Comparison of ENCODE assay signal across 13 cellular contexts in genomic region chr15:82535566-82536408, GRCh38. TPM values are rescaled to one million over a fixed set of nuclear protein-coding genes. Genes with fewer than 3 reads are reported as not detected.
A peak's percentile ranks its signal among the peaks of the same experiment; 100 is the strongest.
DNase-seq lines count a peak whose midpoint lies in the region; ATAC-seq, FAIRE-seq and TF ChIP-seq lines count a peak whose summit lies in the region.
"Had no signal": no experiment of that assay in that cellular context is flagged by ENCODE, and none has a peak within 500 bp of the region (broad histone marks: within the 10 kb centered on the region; RNA-seq: fewer than 3 reads in every experiment).

No MANE protein-coding gene starts in this region.

- H3K36me3 ChIP-seq in mammary epithelial cell (ENCODE audit: insufficient read depth, low read length) (peaks cover 37% of the 10 kb centered on the region), GM12878 (ENCODE audit: control insufficient read depth in 2 of 2, insufficient read depth in 2 of 2, low read length in 1 of 2) (peaks cover 27 to 44% of the 10 kb centered on the region in 2 experiments)

- POLR2A ChIA-PET in MCF 10A (lab: Yijun Ruan, JAX) = interaction anchor here (0.6 to 9.2 kb wide), 6 partner anchors 109 to 530 kb away, joined by 3 to 130 read pairs (median 4); partner anchors contain the start of genes C15orf40 and WHAMM
- POLR2A ChIA-PET in GM12878 (lab: Charles Lee) = no interaction called here

- no peaks in the 10 kb centered on the region for H3K27me3 Mint-ChIP-seq in MCF 10A (ENCODE audit: insufficient read depth, unreplicated experiment)
- H3K27me3 Mint-ChIP-seq in stimulated activated naive B cell treated with anti-CD40 and anti-IgM and Interleukin-4, amounts not matched to agents 10 μg/mL and 1 μg/mL and 100 μg/mL, for 72 hours = no peaks in the 10 kb centered on the region

- peaks cover 47% of the 10 kb centered on the region for H3K79me2 ChIP-seq in mammary epithelial cell (ENCODE audit: insufficient read depth, low read length)
- peaks cover 45% of the 10 kb centered on the region for H3K79me2 ChIP-seq in GM12878 (ENCODE audit: control insufficient read depth, insufficient read depth, low read length)

- H3K9me3 ChIP-seq in mammary epithelial cell (replicated peaks; ENCODE audit: insufficient read depth, low read length) (no peaks in the 10 kb centered on the region), GM12878 (replicated peaks; ENCODE audit: control insufficient read depth, insufficient read depth, low read length) (no peaks in the 10 kb centered on the region)
- H3K9me3 ChIP-seq: ascending aorta had no signal

- no peak for DNase-seq in MCF 10A (ENCODE audit: unreplicated experiment)
- DNase-seq in mammary epithelial cell = no peak
- DNase-seq in GM12878 (ENCODE audit: low read depth, low spot score) = no peak
- DNase-seq in stimulated activated naive B cell treated with anti-CD40 and anti-IgM and Interleukin-4, amounts not matched to agents 10 μg/mL and 1 μg/mL and 100 μg/mL, for 72 hours = no peak
- DNase-seq in RCC 7860 (ENCODE audit: low spot score) = no peak
- no peak for DNase-seq in NK-92 treated with Interleukin-12 subunit alpha and Interleukin-12 subunit beta, amount 100 ng/mL, for 24 hours (lab: John Stamatoyannopoulos, UW)
- DNase-seq: AML-193, NCI-H2081 treated with DMSO at 0.1 percent for 48 hours had no signal

- H4K20me1 ChIP-seq in mammary epithelial cell (ENCODE audit: insufficient read depth, low read length) (peaks cover 7% of the 10 kb centered on the region), GM12878 (ENCODE audit: control insufficient read depth, insufficient read depth) (peaks cover 14% of the 10 kb centered on the region)

- peaks cover 70% of the 10 kb centered on the region for H3K36me3 Mint-ChIP-seq in MCF 10A (ENCODE audit: insufficient read depth, unreplicated experiment)
- peaks cover 65 to 85% of the 10 kb centered on the region in 2 donors for H3K36me3 Mint-ChIP-seq in stimulated activated naive B cell treated with anti-CD40 and anti-IgM and Interleukin-4, amounts not matched to agents 10 μg/mL and 1 μg/mL and 100 μg/mL, for 72 hours

- no peak for TF ChIP-seq CTCF in MCF 10A (IDR thresholded peaks at IDR 0.05; ENCODE audit: unreplicated experiment)
- no peak for TF ChIP-seq CTCF in mammary epithelial cell (conservative IDR thresholded peaks at IDR 0.05 in 1 of 2, IDR thresholded peaks at IDR 0.05 in 1 of 2; ENCODE audit: extremely low read depth in 1 of 2, insufficient read depth in 1 of 2, low read depth in 1 of 2, low read length in 2 of 2)
- TF ChIP-seq CTCF in GM12878 (IDR thresholded peaks at IDR 0.05 in 2 of 3, conservative IDR thresholded peaks at IDR 0.05 in 1 of 3; ENCODE audit: control insufficient read depth in 2 of 3, extremely low read depth in 1 of 3, insufficient read depth in 1 of 3, low read depth in 3 of 3, low read length in 3 of 3) = no peak

- H3K9me3 Mint-ChIP-seq in MCF 10A (ENCODE audit: unreplicated experiment) = no peaks in the 10 kb centered on the region
- peaks cover 0 to 2% of the 10 kb centered on the region in 2 donors for H3K9me3 Mint-ChIP-seq in stimulated activated naive B cell treated with anti-CD40 and anti-IgM and Interleukin-4, amounts not matched to agents 10 μg/mL and 1 μg/mL and 100 μg/mL, for 72 hours

- peaks cover 27% of the 10 kb centered on the region for H3K4me1 ChIP-seq in mammary epithelial cell (ENCODE audit: insufficient read depth, low read length)
- H3K4me1 ChIP-seq in GM12878 (ENCODE audit: control insufficient read depth, insufficient read depth, low read length) = peaks cover 8% of the 10 kb centered on the region

- TF ChIP-seq EP300 in GM12878 (IDR thresholded peaks at IDR 0.05; ENCODE audit: borderline replicate concordance in 1 of 2, control insufficient read depth in 1 of 2, low read depth in 2 of 2, low read length in 2 of 2) = no peak

- BruUV-seq in MCF 10A (replicated peaks; lab: Mats Ljungman, UMichigan) = no TSS peak
- no TSS peak for BruUV-seq in mammary epithelial cell (replicated peaks; lab: Mats Ljungman, UMichigan)
- BruUV-seq in GM12878 (replicated peaks; lab: Mats Ljungman, UMichigan) = no TSS peak

- H3K27me3 ChIP-seq in mammary epithelial cell (ENCODE audit: insufficient read depth, low read length) (no peaks in the 10 kb centered on the region), GM12878 (replicated peaks in 1 of 2; ENCODE audit: control insufficient read depth in 2 of 2, insufficient read depth in 2 of 2, low read length in 1 of 2) (no peaks in the 10 kb centered on the region)
- H3K27me3 ChIP-seq: ascending aorta had no signal

- no peak overlapping the region for H3K27ac Mint-ChIP-seq in MCF 10A (ENCODE audit: low read depth, unreplicated experiment)
- peak overlapping the region; percentile 65 for H3K27ac Mint-ChIP-seq in stimulated activated naive B cell treated with anti-CD40 and anti-IgM and Interleukin-4, amounts not matched to agents 10 μg/mL and 1 μg/mL and 100 μg/mL, for 72 hours

- no peak for TF ChIP-seq RAD21 in GM12878 (IDR thresholded peaks at IDR 0.05; ENCODE audit: insufficient read depth, low read depth, low read length)

- H3K27ac ChIP-seq in mammary epithelial cell (ENCODE audit: insufficient read depth, low read depth, low read length) (no peak overlapping the region), GM12878 (ENCODE audit: control insufficient read depth, insufficient read depth) (no peak overlapping the region)
- H3K27ac ChIP-seq: ascending aorta, skin epidermis had no signal

- CTCF ChIA-PET in MCF 10A (lab: Yijun Ruan, JAX) (interaction anchor here (0.6 to 0.9 kb wide), 3 partner anchors 9 to 784 kb away, joined by 3 to 5 read pairs (median 4); no protein-coding TSS in a partner anchor), mammary epithelial cell (lab: Charles Lee; ENCODE audit: low non-redundant PET) (no interaction called here), GM12878 (lab: Yijun Ruan, JAX) (interaction anchor here (0.7 to 1.1 kb wide), 2 partner anchors 214 to 466 kb away, joined by 3 to 4 read pairs; no protein-coding TSS in a partner anchor)

- TF ChIP-seq POLR2A in GM12878 (IDR thresholded peaks at IDR 0.05; ENCODE audit: low read depth, low read length) = peak; percentile 75

- H3K4me2 ChIP-seq in mammary epithelial cell (ENCODE audit: insufficient read depth, low read depth, low read length) (no peak overlapping the region), GM12878 (ENCODE audit: control insufficient read depth, insufficient read depth) (no peak overlapping the region)

- ATAC-seq in GM12878 (no peak), GM21528 (IDR thresholded peaks at IDR 0.05; ENCODE audit: low FRiP score, unreplicated experiment) (no peak)
- ATAC-seq in stimulated activated naive B cell treated with anti-CD40 and anti-IgM and Interleukin-4, amounts not matched to agents 10 μg/mL and 1 μg/mL and 100 μg/mL, for 72 hours (replicated peaks) = no peak

- FAIRE-seq in GM12878 (lab: Jason Lieb, UNC) (no peak), RCC 7860 (lab: Jason Lieb, UNC) (no peak)
- FAIRE-seq: endothelial cell of umbilical vein had no signal

- dilution Hi-C loops in mammary epithelial cell (cut with HindIII; ENCODE audit: low sequenced_read_pairs) = loop anchor here (25.0 kb wide), 1 partner anchor 123 kb away; no protein-coding TSS in a partner anchor

- H3K9ac ChIP-seq in mammary epithelial cell (ENCODE audit: insufficient read depth, low read length) (no peak overlapping the region), GM12878 (ENCODE audit: control insufficient read depth, insufficient read depth, low read length) (no peak overlapping the region)

- in situ Hi-C loops in mammary epithelial cell (cut with MboI; ENCODE audit: low sequenced_read_pairs in 2 of 2) = loop anchor here (10.0 kb wide), 1 partner anchor 469 kb away; no protein-coding TSS in a partner anchor
- in situ Hi-C loops in GM12878 (cut with MboI) = loop anchor here (5.0 kb wide), 1 partner anchor 452 kb away; the partner anchor contains the start of gene RAMAC

- SMC1A ChIA-PET in GM12878 (lab: Charles Lee; ENCODE audit: uncharacterized antibody, unreplicated experiment) = interaction anchor here (1.2 kb wide), 1 partner anchor 283 kb away, joined by 3 read pairs; no protein-coding TSS in a partner anchor

- H3K4me3 ChIP-seq in mammary epithelial cell (replicated peaks in 1 of 3; ENCODE audit: insufficient read depth in 1 of 3, low read depth in 2 of 3, low read length in 3 of 3) = no peak overlapping the region
- H3K4me3 ChIP-seq in GM12878 = no peak overlapping the region
- H3K4me3 ChIP-seq: ascending aorta, skin epidermis had no signal

- H2AFZ ChIP-seq in mammary epithelial cell (ENCODE audit: low read depth, low read length) (no peak overlapping the region), GM12878 (ENCODE audit: control insufficient read depth, low read depth, low read length) (no peak overlapping the region)

- 87% methylated on average over 9 of the region's 9 CpGs for WGBS in mammary epithelial cell (ENCODE audit: low coverage, missing lambda C conversion rate)
- 77% methylated on average over 9 of the region's 9 CpGs for WGBS in GM12878 (ENCODE audit: insufficient coverage, insufficient replicate concordance, low lambda C conversion rate, missing lambda C conversion rate)

- peak overlapping the region; percentile 92 for H3K4me3 Mint-ChIP-seq in MCF 10A (ENCODE audit: unreplicated experiment)
- peak overlapping the region in 1 of 2 donors; percentile 26 for H3K4me3 Mint-ChIP-seq in stimulated activated naive B cell treated with anti-CD40 and anti-IgM and Interleukin-4, amounts not matched to agents 10 μg/mL and 1 μg/mL and 100 μg/mL, for 72 hours

- H3K4me1 Mint-ChIP-seq in MCF 10A (ENCODE audit: insufficient read depth, unreplicated experiment) = peaks cover 42% of the 10 kb centered on the region
- H3K4me1 Mint-ChIP-seq in stimulated activated naive B cell treated with anti-CD40 and anti-IgM and Interleukin-4, amounts not matched to agents 10 μg/mL and 1 μg/mL and 100 μg/mL, for 72 hours = peaks cover 35 to 59% of the 10 kb centered on the region in 2 donors

- intact Hi-C loops in MCF 10A (cut with micrococcal nuclease) = no loop called here
- intact Hi-C loops in mammary epithelial cell (cut with micrococcal nuclease) = no loop called here
- intact Hi-C loops in GM12878 (cut with micrococcal nuclease; ENCODE audit: unreplicated experiment) = loop anchor here (10.0 kb wide), 2 partner anchors 299 to 669 kb away; partner anchors contain the start of gene HDGFL3

- RAD21 ChIA-PET in GM12878 (lab: Charles Lee; ENCODE audit: unreplicated experiment) = no interaction called here

RNA-seq across cellular contexts. Expression of gene RPS17, which starts 4.5 kb away (rescaled TPM):
- 2,707 and 3,065 TPM in 2 replicates for total RNA-seq in MCF 10A (2022)
- 1,000 to 10,000 TPM; 1,069 to 1,616 TPM for total RNA-seq in mammary epithelial cell
- 4,815 TPM for polyA plus RNA-seq in mammary epithelial cell
- 502 TPM for polyA minus RNA-seq in mammary epithelial cell
- 3,373 TPM for polyA plus RNA-seq in PFSK-1 (2012; ENCODE audit: insufficient read length, low read depth)
- 481 and 582 TPM in 2 replicates for total RNA-seq in GM12878 (2013; cell fraction: nucleolus; rRNA removed)
- 5,088 and 5,187 TPM in 2 replicates for total RNA-seq in GM12878 (2014; rRNA removed)
- total RNA-seq in GM12878 (2014; rRNA removed; fragmentation: Illumina TruSeq; extraction: Trizol) = 7,557 and 7,879 TPM in 2 replicates
- total RNA-seq in GM12878 (2021) = 2,781 and 2,861 TPM in 2 replicates
- polyA plus RNA-seq in GM12878 (2011; ENCODE audit: low read depth) = 17,491 TPM
- polyA plus RNA-seq in GM12878 (2011; rRNA removed) = 5,480 and 5,843 TPM in 2 replicates
- 5,210 and 5,386 TPM in 2 replicates for polyA plus RNA-seq in GM12878 (2011; cell fraction: cytosol; rRNA removed)
- polyA plus RNA-seq in GM12878 (2011; cell fraction: nucleus; rRNA removed) = 1,504 and 1,515 TPM in 2 replicates
- 6,753 and 7,585 TPM in 2 replicates for polyA plus RNA-seq in GM12878 (2012)
- polyA plus RNA-seq in GM12878 (2014; fragmentation: Illumina TruSeq; extraction: Trizol) = 3,851 and 4,093 TPM in 2 replicates
- 1,000 to 10,000 TPM; 2,736 to 3,665 TPM for polyA plus RNA-seq in GM12878 (2014; fragmentation: Nextera tagmentation; extraction: Ambion mirVana)
- 7,788 and 7,871 TPM in 2 replicates for polyA plus RNA-seq in GM12878 (2014; rRNA removed)
- 1,000 to 10,000 TPM; 1,223 to 1,264 TPM for polyA plus RNA-seq in GM12878 (2016; fragmentation: Nextera tagmentation; extraction: Ambion mirVana)
- 1,047 and 1,094 TPM in 2 replicates for polyA minus RNA-seq in GM12878 (2011; rRNA and poly(A)+ RNA removed)
- 683 and 745 TPM in 2 replicates for polyA minus RNA-seq in GM12878 (2011; cell fraction: cytosol; rRNA and poly(A)+ RNA removed)
- polyA minus RNA-seq in GM12878 (2011; cell fraction: nucleus; rRNA and poly(A)+ RNA removed) = 264 and 438 TPM in 2 replicates
